9 cellular contexts compared by ENCODE assay signal in genomic region chr11:94762208-94762607, GRCh38. TPM values are rescaled to one million over a fixed set of nuclear protein-coding genes. Genes with fewer than 3 reads are reported as not detected.
DNase-seq lines count a peak whose midpoint lies in the region; ATAC-seq and TF ChIP-seq lines count a peak whose summit lies in the region.
"Had no signal": no experiment of that assay in that cellular context is flagged by ENCODE, and none has a peak within 500 bp of the region (broad histone marks: within the 10 kb centered on the region; RNA-seq: fewer than 3 reads in every experiment).

No MANE protein-coding gene starts in this region.

- H3K36me3 ChIP-seq in mammary epithelial cell (ENCODE audit: insufficient read depth, low read length) (peaks cover 3% of the 10 kb centered on the region), HAP-1 (replicated peaks) (no peaks in the 10 kb centered on the region)

- DNase-seq in NCI-H1105 treated with DMSO at 0.1 percent for 48 hours (lab: John Stamatoyannopoulos, UW): peak; percentile 21
- no peak for DNase-seq in NCI-H1105 (lab: John Stamatoyannopoulos, UW)
- DNase-seq in mammary epithelial cell: no peak
- no peak for DNase-seq in osteocyte (ENCODE audit: extremely low spot score, unreplicated experiment)
- no peak for DNase-seq in stimulated activated naive CD4-positive, alpha-beta T cell (lab: John Stamatoyannopoulos, UW)
- no peak for DNase-seq in HAP-1 (ENCODE audit: low spot score in 2 of 2)
- DNase-seq: naive B cell had no signal

- intact Hi-C loops in mammary epithelial cell (cut with micrococcal nuclease): loop anchor here (10.0 kb wide), 2 partner anchors 63 to 133 kb away; no protein-coding TSS in a partner anchor

- H3K4me2 ChIP-seq in mammary epithelial cell (ENCODE audit: insufficient read depth, low read depth, low read length): no peak overlapping the region

- no peak overlapping the region for H3K27ac Mint-ChIP-seq in osteocyte (ENCODE audit: unreplicated experiment)
- H3K27ac Mint-ChIP-seq: naive B cell had no signal

- H4K20me1 ChIP-seq in mammary epithelial cell (ENCODE audit: insufficient read depth, low read length): no peaks in the 10 kb centered on the region

- H3K79me2 ChIP-seq in mammary epithelial cell (ENCODE audit: insufficient read depth, low read length): peaks cover 82% of the 10 kb centered on the region

- H3K9ac ChIP-seq in mammary epithelial cell (ENCODE audit: insufficient read depth, low read length): no peak overlapping the region

- H3K4me3 ChIP-seq in mammary epithelial cell (replicated peaks in 1 of 3; ENCODE audit: insufficient read depth in 1 of 3, low read depth in 2 of 3, low read length in 3 of 3): no peak overlapping the region
- no peak overlapping the region for H3K4me3 ChIP-seq in HAP-1

- no peaks in the 10 kb centered on the region for H3K27me3 ChIP-seq in mammary epithelial cell (ENCODE audit: insufficient read depth, low read length)
- H3K27me3 ChIP-seq in HAP-1 (ENCODE audit: low read depth): no peaks in the 10 kb centered on the region

- TF ChIP-seq CTCF in LNCAP (IDR thresholded peaks at IDR 0.05): peak; percentile 43; the same call in 1 of the 2 replicates
- TF ChIP-seq CTCF in mammary epithelial cell (conservative IDR thresholded peaks at IDR 0.05 in 1 of 2, IDR thresholded peaks at IDR 0.05 in 1 of 2; ENCODE audit: extremely low read depth in 1 of 2, insufficient read depth in 1 of 2, low read depth in 1 of 2, low read length in 2 of 2): peak; percentile 26 to 42
- TF ChIP-seq CTCF in osteocyte (IDR thresholded peaks at IDR 0.05): peak; percentile 49

- H3K4me1 ChIP-seq in mammary epithelial cell (ENCODE audit: insufficient read depth, low read length) (peaks cover 24% of the 10 kb centered on the region), HAP-1 (no peaks in the 10 kb centered on the region)

- dilution Hi-C loops in mammary epithelial cell (cut with HindIII; ENCODE audit: low sequenced_read_pairs): no loop called here

- no peaks in the 10 kb centered on the region for H3K36me3 Mint-ChIP-seq in osteocyte (ENCODE audit: unreplicated experiment)

- CTCF ChIA-PET in mammary epithelial cell (lab: Charles Lee; ENCODE audit: low non-redundant PET): no interaction called here

- no peaks in the 10 kb centered on the region for H3K27me3 Mint-ChIP-seq in osteocyte (ENCODE audit: unreplicated experiment)

- ATAC-seq in GM18868 (IDR thresholded peaks at IDR 0.05; ENCODE audit: unreplicated experiment): no peak

- H3K9me3 ChIP-seq in mammary epithelial cell (replicated peaks; ENCODE audit: insufficient read depth, low read length) (no peaks in the 10 kb centered on the region), HAP-1 (no peaks in the 10 kb centered on the region)

- in situ Hi-C loops in mammary epithelial cell (cut with MboI; ENCODE audit: low sequenced_read_pairs in 2 of 2): no loop called here
- in situ Hi-C loops in HAP-1 (cut with MboI; ENCODE audit: low sequenced_read_pairs): no loop called here

- H2AFZ ChIP-seq in mammary epithelial cell (ENCODE audit: low read depth, low read length): no peak overlapping the region

- 95% methylated on average over 1 of the region's 1 CpG for WGBS in mammary epithelial cell (ENCODE audit: low coverage, missing lambda C conversion rate)

- peaks cover 19% of the 10 kb centered on the region for H3K4me1 Mint-ChIP-seq in osteocyte (ENCODE audit: unreplicated experiment)
- H3K4me1 Mint-ChIP-seq: naive B cell had no signal

- H3K27ac ChIP-seq in mammary epithelial cell (ENCODE audit: insufficient read depth, low read depth, low read length): no peak overlapping the region

- BruUV-seq in mammary epithelial cell (replicated peaks; lab: Mats Ljungman, UMichigan): no TSS peak

- no peaks in the 10 kb centered on the region for H3K9me3 Mint-ChIP-seq in osteocyte (ENCODE audit: unreplicated experiment)
- H3K9me3 Mint-ChIP-seq: naive B cell had no signal

- no peak overlapping the region for H3K4me3 Mint-ChIP-seq in osteocyte (ENCODE audit: unreplicated experiment)
- H3K4me3 Mint-ChIP-seq: naive B cell had no signal

RNA-seq across cellular contexts. Expression of gene AMOTL1, which starts 5.9 kb away (rescaled TPM):
- 100 to 1,000 TPM; 181 to 201 TPM for total RNA-seq in mammary epithelial cell
- polyA plus RNA-seq in mammary epithelial cell: 87.4 TPM
- 304 TPM for polyA minus RNA-seq in mammary epithelial cell
- 66.6 and 71.7 TPM in 2 replicates for total RNA-seq in osteocyte
